ENCODE assay signal across 1 cellular context in the genomic region with DNA sequence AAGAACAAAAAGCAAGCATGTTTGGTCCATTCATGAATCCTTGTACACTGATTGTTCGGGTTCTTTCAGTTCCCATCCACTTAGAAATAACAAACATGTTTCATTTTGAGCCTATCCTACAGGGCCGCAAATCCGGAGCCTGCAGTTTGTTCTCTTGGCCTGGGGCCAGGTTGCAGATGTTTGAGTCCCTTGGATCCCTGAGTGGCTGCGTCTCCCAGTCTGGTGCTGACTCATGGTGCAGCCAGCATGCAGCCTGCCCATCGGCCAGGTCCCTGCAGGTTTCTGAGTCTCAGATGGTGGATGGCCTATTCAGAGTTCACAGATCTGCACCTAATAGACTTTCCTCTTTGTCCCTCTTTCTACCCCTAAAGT.
TF ChIP-seq lines count a peak whose summit lies in the region.

No MANE protein-coding gene starts in this region.

TF ChIP-seq in WTC11, 78 proteins besides CTCF, POLR2A, EP300 and RAD21 (continued from another document):
- TF ChIP-seq, protein P1, sequence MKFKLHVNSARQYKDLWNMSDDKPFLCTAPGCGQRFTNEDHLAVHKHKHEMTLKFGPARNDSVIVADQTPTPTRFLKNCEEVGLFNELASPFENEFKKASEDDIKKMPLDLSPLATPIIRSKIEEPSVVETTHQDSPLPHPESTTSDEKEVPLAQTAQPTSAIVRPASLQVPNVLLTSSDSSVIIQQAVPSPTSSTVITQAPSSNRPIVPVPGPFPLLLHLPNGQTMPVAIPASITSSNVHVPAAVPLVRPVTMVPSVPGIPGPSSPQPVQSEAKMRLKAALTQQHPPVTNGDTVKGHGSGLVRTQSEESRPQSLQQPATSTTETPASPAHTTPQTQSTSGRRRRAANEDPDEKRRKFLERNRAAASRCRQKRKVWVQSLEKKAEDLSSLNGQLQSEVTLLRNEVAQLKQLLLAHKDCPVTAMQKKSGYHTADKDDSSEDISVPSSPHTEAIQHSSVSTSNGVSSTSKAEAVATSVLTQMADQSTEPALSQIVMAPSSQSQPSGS (CRISPR knock-in tag; IDR thresholded peaks at IDR 0.05; ENCODE audit: borderline replicate concordance, low read depth), result no peak
- TF ChIP-seq SMAD3 (CRISPR knock-in tag; IDR thresholded peaks at IDR 0.05; ENCODE audit: borderline replicate concordance) (no peak), ZNF263 (CRISPR knock-in tag; IDR thresholded peaks at IDR 0.05; ENCODE audit: low read depth) (no peak), FOXK1 (CRISPR knock-in tag; IDR thresholded peaks at IDR 0.05) (no peak)
